8 cellular contexts compared by ENCODE assay signal in the genomic region with DNA sequence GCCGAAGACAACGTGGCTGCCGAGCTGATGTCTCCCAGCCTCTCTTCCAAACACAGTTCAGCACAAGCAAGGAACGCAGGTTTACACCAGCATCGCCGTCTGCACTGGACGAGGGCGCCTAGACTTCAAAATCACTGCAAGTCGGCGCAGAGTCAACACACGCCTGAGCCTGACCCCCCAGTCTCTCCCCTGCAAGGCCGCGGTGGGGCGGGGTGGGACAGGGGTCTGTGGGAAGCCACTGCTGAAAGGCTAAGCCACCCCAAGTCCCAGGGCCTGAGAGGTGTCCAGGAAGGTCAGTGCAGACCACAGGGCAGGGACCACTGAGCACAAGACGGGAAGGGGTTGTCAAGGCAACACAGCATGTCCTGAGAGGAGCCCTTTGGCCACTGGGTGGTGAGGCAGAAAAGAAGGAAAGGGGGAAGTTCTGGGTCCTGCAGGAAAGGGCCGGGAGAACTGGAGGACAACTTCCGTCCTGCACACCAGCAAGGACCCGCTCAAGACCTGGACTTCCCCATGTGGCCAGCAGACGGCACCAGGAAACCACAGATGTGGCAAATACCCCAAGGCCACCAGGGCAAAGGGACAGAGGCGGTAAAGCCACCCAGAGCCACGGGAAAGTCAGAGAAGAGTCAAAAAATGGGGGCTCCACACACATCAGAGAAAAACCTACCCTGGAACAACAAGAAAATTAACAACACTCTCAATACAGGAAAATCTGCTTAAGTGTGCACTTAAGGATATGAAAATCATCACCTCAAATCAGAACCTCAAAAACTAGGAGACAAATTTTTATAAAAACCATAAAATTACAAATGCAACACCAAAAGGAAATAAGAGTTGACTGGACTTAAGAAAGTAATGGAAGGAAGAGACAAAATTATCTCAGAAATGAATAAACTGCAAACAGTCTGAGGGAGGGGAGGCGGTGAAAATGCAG.
DNase-seq lines count a peak whose midpoint lies in the region; ATAC-seq and TF ChIP-seq lines count a peak whose summit lies in the region.

No MANE protein-coding gene starts in this region.

- H3K27me3 Mint-ChIP-seq in activated CD4-positive, alpha-beta T cell treated with anti-CD3 and anti-CD28 coated beads, Interleukin-2, amount 10 ng/mL, durations not matched to agents 24 days and 14 days: no peaks in the 10 kb centered on the region
- H3K27me3 Mint-ChIP-seq in activated naive CD8-positive, alpha-beta T cell treated with anti-CD3 and anti-CD28 coated beads for 36 hours: no peaks in the 10 kb centered on the region

- peaks cover 0 to 77% (median 6%) of the 10 kb centered on the region in 3 donors for H3K36me3 ChIP-seq in esophagus squamous epithelium

- H3K27me3 ChIP-seq in esophagus squamous epithelium: no peaks in the 10 kb centered on the region

- peak overlapping the region; percentile 72 for H3K27ac Mint-ChIP-seq in activated CD4-positive, alpha-beta T cell treated with anti-CD3 and anti-CD28 coated beads, Interleukin-2, amount 10 ng/mL, durations not matched to agents 24 days and 14 days
- H3K27ac Mint-ChIP-seq in activated naive CD8-positive, alpha-beta T cell treated with anti-CD3 and anti-CD28 coated beads for 36 hours: no peak overlapping the region

- no peak for DNase-seq in activated CD4-positive, alpha-beta T cell treated with anti-CD3 and anti-CD28 coated beads, Interleukin-2, amount 10 ng/mL, durations not matched to agents 24 days and 14 days
- DNase-seq in activated CD4-positive, alpha-beta T cell treated with anti-CD3 and anti-CD28 coated beads for 4 hours: no peak
- no peak for DNase-seq in esophagus squamous epithelium (lab: John Stamatoyannopoulos, UW)
- peak; percentile 2 for DNase-seq in renal cortical epithelial cell (ENCODE audit: low read depth)
- DNase-seq in NCI-H2029 treated with DMSO at 0.1 percent for 48 hours (lab: John Stamatoyannopoulos, UW): no peak
- DNase-seq in activated naive CD8-positive, alpha-beta T cell treated with anti-CD3 and anti-CD28 coated beads for 36 hours: no peak

- peaks cover 42% of the 10 kb centered on the region for H3K36me3 Mint-ChIP-seq in activated CD4-positive, alpha-beta T cell treated with anti-CD3 and anti-CD28 coated beads, Interleukin-2, amount 10 ng/mL, durations not matched to agents 24 days and 14 days (ENCODE audit: low read depth)
- H3K36me3 Mint-ChIP-seq in activated naive CD8-positive, alpha-beta T cell treated with anti-CD3 and anti-CD28 coated beads for 36 hours: peaks cover 38% of the 10 kb centered on the region

- no peaks in the 10 kb centered on the region for H3K9me3 ChIP-seq in esophagus squamous epithelium

- no peaks in the 10 kb centered on the region for H3K4me1 ChIP-seq in esophagus squamous epithelium

- intact Hi-C loops in activated CD4-positive, alpha-beta T cell treated with anti-CD3 and anti-CD28 coated beads, Interleukin-2, amount 10 ng/mL, durations not matched to agents 24 days and 14 days (cut with micrococcal nuclease): no loop called here
- intact Hi-C loops in esophagus squamous epithelium (cut with DNase I): no loop called here

- no peak for ATAC-seq in HG03159 (IDR thresholded peaks at IDR 0.05; ENCODE audit: unreplicated experiment)

- H3K4me3 ChIP-seq in esophagus squamous epithelium: no peak overlapping the region

- H3K4me3 Mint-ChIP-seq in activated CD4-positive, alpha-beta T cell treated with anti-CD3 and anti-CD28 coated beads, Interleukin-2, amount 10 ng/mL, durations not matched to agents 24 days and 14 days: no peak overlapping the region
- H3K4me3 Mint-ChIP-seq in activated naive CD8-positive, alpha-beta T cell treated with anti-CD3 and anti-CD28 coated beads for 36 hours: no peak overlapping the region

- H3K9me3 Mint-ChIP-seq in activated CD4-positive, alpha-beta T cell treated with anti-CD3 and anti-CD28 coated beads, Interleukin-2, amount 10 ng/mL, durations not matched to agents 24 days and 14 days: peaks cover 6% of the 10 kb centered on the region
- peaks cover 12% of the 10 kb centered on the region for H3K9me3 Mint-ChIP-seq in activated naive CD8-positive, alpha-beta T cell treated with anti-CD3 and anti-CD28 coated beads for 36 hours

- TF ChIP-seq POLR2A in esophagus squamous epithelium (IDR thresholded peaks at IDR 0.05): no peak

- peaks cover 7% of the 10 kb centered on the region for H3K4me1 Mint-ChIP-seq in activated CD4-positive, alpha-beta T cell treated with anti-CD3 and anti-CD28 coated beads, Interleukin-2, amount 10 ng/mL, durations not matched to agents 24 days and 14 days
- H3K4me1 Mint-ChIP-seq in activated naive CD8-positive, alpha-beta T cell treated with anti-CD3 and anti-CD28 coated beads for 36 hours: peaks cover 6% of the 10 kb centered on the region

- WGBS in esophagus squamous epithelium, 2 donors: 61 to 73% methylated on average over 12 to 15 of the region's 22 CpGs

- peak in 5 of 6 experiments; percentile 6 to 52 (median 21) for TF ChIP-seq CTCF in esophagus squamous epithelium (IDR thresholded peaks at IDR 0.05)

- H3K27ac ChIP-seq in esophagus squamous epithelium: no peak overlapping the region

TF ChIP-seq in PFSK-1, 5 proteins besides CTCF, POLR2A, EP300 and RAD21:
- TF ChIP-seq, protein P1, sequence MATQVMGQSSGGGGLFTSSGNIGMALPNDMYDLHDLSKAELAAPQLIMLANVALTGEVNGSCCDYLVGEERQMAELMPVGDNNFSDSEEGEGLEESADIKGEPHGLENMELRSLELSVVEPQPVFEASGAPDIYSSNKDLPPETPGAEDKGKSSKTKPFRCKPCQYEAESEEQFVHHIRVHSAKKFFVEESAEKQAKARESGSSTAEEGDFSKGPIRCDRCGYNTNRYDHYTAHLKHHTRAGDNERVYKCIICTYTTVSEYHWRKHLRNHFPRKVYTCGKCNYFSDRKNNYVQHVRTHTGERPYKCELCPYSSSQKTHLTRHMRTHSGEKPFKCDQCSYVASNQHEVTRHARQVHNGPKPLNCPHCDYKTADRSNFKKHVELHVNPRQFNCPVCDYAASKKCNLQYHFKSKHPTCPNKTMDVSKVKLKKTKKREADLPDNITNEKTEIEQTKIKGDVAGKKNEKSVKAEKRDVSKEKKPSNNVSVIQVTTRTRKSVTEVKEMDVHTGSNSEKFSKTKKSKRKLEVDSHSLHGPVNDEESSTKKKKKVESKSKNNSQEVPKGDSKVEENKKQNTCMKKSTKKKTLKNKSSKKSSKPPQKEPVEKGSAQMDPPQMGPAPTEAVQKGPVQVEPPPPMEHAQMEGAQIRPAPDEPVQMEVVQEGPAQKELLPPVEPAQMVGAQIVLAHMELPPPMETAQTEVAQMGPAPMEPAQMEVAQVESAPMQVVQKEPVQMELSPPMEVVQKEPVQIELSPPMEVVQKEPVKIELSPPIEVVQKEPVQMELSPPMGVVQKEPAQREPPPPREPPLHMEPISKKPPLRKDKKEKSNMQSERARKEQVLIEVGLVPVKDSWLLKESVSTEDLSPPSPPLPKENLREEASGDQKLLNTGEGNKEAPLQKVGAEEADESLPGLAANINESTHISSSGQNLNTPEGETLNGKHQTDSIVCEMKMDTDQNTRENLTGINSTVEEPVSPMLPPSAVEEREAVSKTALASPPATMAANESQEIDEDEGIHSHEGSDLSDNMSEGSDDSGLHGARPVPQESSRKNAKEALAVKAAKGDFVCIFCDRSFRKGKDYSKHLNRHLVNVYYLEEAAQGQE (IDR thresholded peaks at IDR 0.05; ENCODE audit: insufficient read depth in 1 of 2, low read depth in 2 of 2, low read length in 2 of 2): no peak
- peak; percentile 23 for TF ChIP-seq FOXP2 (optimal IDR thresholded peaks at IDR 0.05; ENCODE audit: borderline replicate concordance, extremely low read depth, extremely low read length, insufficient read depth)
- no peak for TF ChIP-seq POLR2AphosphoS5 (IDR thresholded peaks at IDR 0.05; ENCODE audit: low read depth, low read length)
- TF ChIP-seq TAF1 (IDR thresholded peaks at IDR 0.05; ENCODE audit: borderline replicate concordance, insufficient read depth, low read length): no peak
- no peak for TF ChIP-seq SIN3A (IDR thresholded peaks at IDR 0.05; ENCODE audit: borderline replicate concordance, insufficient read depth, low read length)
